24 cellular contexts compared by ENCODE assay signal in genomic region chr1:208200116-208200515, GRCh38. TPM values are rescaled to one million over a fixed set of nuclear protein-coding genes. Genes with fewer than 3 reads are reported as not detected.
"Had no signal": no experiment of that assay in that cellular context is flagged by ENCODE, and none has a peak within 500 bp of the region (broad histone marks: within the 10 kb centered on the region; RNA-seq: fewer than 3 reads in every experiment).

No MANE protein-coding gene starts in this region.

- H3K4me3 ChIP-seq: MG63 had no signal

- H3K27me3 Mint-ChIP-seq: activated B cell treated with CpG ODN at 0.5 μM for 24 hours; activated CD4-positive, alpha-beta T cell treated with anti-CD3 and anti-CD28 coated beads, Interleukin-2, amount 10 ng/mL, durations not matched to agents 24 days and 14 days; activated CD8-positive, alpha-beta memory T cell treated with anti-CD3 and anti-CD28 coated beads, Interleukin-2, amount 10 ng/mL, durations not matched to agents 7 days and 5 days; activated naive CD4-positive, alpha-beta T cell treated with anti-CD3 and anti-CD28 coated beads, Interleukin-2, amount 50 U/mL, for 24 hours; activated T-cell treated with anti-CD3 and anti-CD28 coated beads, Interleukin-2, amount 50 U/mL, for 24 hours had no signal

- H3K4me3 Mint-ChIP-seq: activated B cell treated with CpG ODN at 0.5 μM for 24 hours; activated CD4-positive, alpha-beta T cell treated with anti-CD3 and anti-CD28 coated beads, Interleukin-2, amount 10 ng/mL, durations not matched to agents 24 days and 14 days; activated CD8-positive, alpha-beta memory T cell treated with anti-CD3 and anti-CD28 coated beads, Interleukin-2, amount 10 ng/mL, durations not matched to agents 7 days and 5 days; activated naive CD4-positive, alpha-beta T cell treated with anti-CD3 and anti-CD28 coated beads, Interleukin-2, amount 50 U/mL, for 24 hours; activated T-cell treated with anti-CD3 and anti-CD28 coated beads, Interleukin-2, amount 50 U/mL, for 24 hours; activated T-helper 1 cell treated with anti-CD3 and anti-CD28 coated beads, Interleukin-12 subunit alpha, Interleukin-12 subunit beta, Interleukin-2, Interleukin-4 antibody, amounts not matched to agents 30 ng/mL and 10 ng/mL and 1 ng/mL, durations not matched to agents 14 hours and 24 hours and 36 hours; T-helper 17 cell had no signal

- H3K27ac ChIP-seq: KMS-11 had no signal

- ATAC-seq: activated CD8-positive, alpha-beta memory T cell treated with anti-CD3 and anti-CD28 coated beads, Interleukin-2, amount 10 ng/mL, durations not matched to agents 7 days and 5 days; T-helper 17 cell had no signal

- H3K27ac Mint-ChIP-seq: activated B cell treated with CpG ODN at 0.5 μM for 24 hours; activated CD4-positive, alpha-beta T cell treated with anti-CD3 and anti-CD28 coated beads, Interleukin-2, amount 10 ng/mL, durations not matched to agents 24 days and 14 days; activated CD8-positive, alpha-beta memory T cell treated with anti-CD3 and anti-CD28 coated beads, Interleukin-2, amount 10 ng/mL, durations not matched to agents 7 days and 5 days; activated naive CD4-positive, alpha-beta T cell treated with anti-CD3 and anti-CD28 coated beads, Interleukin-2, amount 50 U/mL, for 24 hours; activated T-cell treated with anti-CD3 and anti-CD28 coated beads, Interleukin-2, amount 50 U/mL, for 24 hours; activated T-helper 1 cell treated with anti-CD3 and anti-CD28 coated beads, Interleukin-12 subunit alpha, Interleukin-12 subunit beta, Interleukin-2, Interleukin-4 antibody, amounts not matched to agents 30 ng/mL and 10 ng/mL and 1 ng/mL, durations not matched to agents 14 hours and 24 hours and 36 hours; T-helper 17 cell had no signal

- H3K27me3 ChIP-seq: brain microvascular endothelial cell, MG63 had no signal

- H3K9me3 Mint-ChIP-seq: activated B cell treated with CpG ODN at 0.5 μM for 24 hours; activated CD4-positive, alpha-beta T cell treated with anti-CD3 and anti-CD28 coated beads, Interleukin-2, amount 10 ng/mL, durations not matched to agents 24 days and 14 days; activated naive CD4-positive, alpha-beta T cell treated with anti-CD3 and anti-CD28 coated beads, Interleukin-2, amount 50 U/mL, for 24 hours; activated T-cell treated with anti-CD3 and anti-CD28 coated beads, Interleukin-2, amount 50 U/mL, for 24 hours; activated T-helper 1 cell treated with anti-CD3 and anti-CD28 coated beads, Interleukin-12 subunit alpha, Interleukin-12 subunit beta, Interleukin-2, Interleukin-4 antibody, amounts not matched to agents 30 ng/mL and 10 ng/mL and 1 ng/mL, durations not matched to agents 14 hours and 24 hours and 36 hours had no signal

- H3K36me3 Mint-ChIP-seq: activated CD8-positive, alpha-beta memory T cell treated with anti-CD3 and anti-CD28 coated beads, Interleukin-2, amount 10 ng/mL, durations not matched to agents 7 days and 5 days; activated naive CD4-positive, alpha-beta T cell treated with anti-CD3 and anti-CD28 coated beads, Interleukin-2, amount 50 U/mL, for 24 hours had no signal

- H3K9me3 ChIP-seq: MG63 had no signal

- DNase-seq: activated B cell treated with CpG ODN at 0.5 μM for 24 hours; activated CD4-positive, alpha-beta T cell treated with anti-CD3 and anti-CD28 coated beads for 1 hour; activated CD4-positive, alpha-beta T cell treated with anti-CD3 and anti-CD28 coated beads, Interleukin-2, amount 10 ng/mL, durations not matched to agents 24 days and 14 days; activated CD4-positive, alpha-beta T cell treated with anti-CD3 and anti-CD28 coated beads, Interleukin-2, amount 50 U/mL, for 48 hours; activated CD8-positive, alpha-beta memory T cell treated with anti-CD3 and anti-CD28 coated beads, Interleukin-2, amount 10 ng/mL, durations not matched to agents 7 days and 5 days; activated effector memory CD4-positive, alpha-beta T cell treated with Interleukin-2 at 50 U/mL for 16 hours; activated naive CD4-positive, alpha-beta T cell; activated T-cell treated with anti-CD3 and anti-CD28 coated beads, Interleukin-2, amount 50 U/mL, for 24 hours; amygdala; brain microvascular endothelial cell; MG63; MV-4-11; NCI-H1092 treated with DMSO at 0.1 percent for 48 hours; NCI-H1417 treated with DMSO at 0.1 percent for 48 hours; NCI-H1694; NCI-H2029; NCI-H2107; NCI-H510A treated with DMSO at 0.1 percent for 48 hours; SHP77 treated with DMSO at 0.1 percent for 48 hours; T-helper 17 cell; T-helper 9 cell had no signal

- H3K4me2 ChIP-seq: KMS-11 had no signal

- H3K4me1 Mint-ChIP-seq: activated B cell treated with CpG ODN at 0.5 μM for 24 hours; activated CD4-positive, alpha-beta T cell treated with anti-CD3 and anti-CD28 coated beads, Interleukin-2, amount 10 ng/mL, durations not matched to agents 24 days and 14 days; activated CD8-positive, alpha-beta memory T cell treated with anti-CD3 and anti-CD28 coated beads, Interleukin-2, amount 10 ng/mL, durations not matched to agents 7 days and 5 days; activated naive CD4-positive, alpha-beta T cell treated with anti-CD3 and anti-CD28 coated beads, Interleukin-2, amount 50 U/mL, for 24 hours; T-helper 17 cell had no signal

- H3K9ac ChIP-seq: KMS-11 had no signal

- H3K36me3 ChIP-seq: brain microvascular endothelial cell, MG63 had no signal

RNA-seq across cellular contexts. Expression of gene PLXNA2, which starts 44.1 kb away (rescaled TPM):
- total RNA-seq: activated CD4-positive, alpha-beta T cell treated with anti-CD3 and anti-CD28 coated beads, Interleukin-2, amount 10 ng/mL, durations not matched to agents 24 days and 14 days had no signal
